ENCODE assay signal across 8 cellular contexts in genomic region chr7:3301472-3301778, GRCh38. TPM values are rescaled to one million over a fixed set of nuclear protein-coding genes. Genes with fewer than 3 reads are reported as not detected.
DNase-seq lines count a peak whose midpoint lies in the region; ATAC-seq and TF ChIP-seq lines count a peak whose summit lies in the region.

No MANE protein-coding gene starts in this region.

- ATAC-seq in GM18858 (IDR thresholded peaks at IDR 0.05; ENCODE audit: unreplicated experiment) (peak; percentile 9), HG02798 (IDR thresholded peaks at IDR 0.05; ENCODE audit: poor library complexity, unreplicated experiment) (peak; percentile 20), omental fat pad (ENCODE audit: low FRiP score) (peak; percentile 22)

- peaks cover 0 to 9% of the 10 kb centered on the region in 2 donors for H3K4me1 ChIP-seq in ascending aorta

- intact Hi-C loops in ascending aorta (cut with DNase I): loop anchor here (2.0 to 5.0 kb wide), 6 partner anchors 69 to 595 kb away; no protein-coding TSS in a partner anchor

- peak overlapping the region; percentile 73 to 78 for H3K4me3 ChIP-seq in ascending aorta

- no peak for TF ChIP-seq CTCF in ascending aorta (IDR thresholded peaks at IDR 0.05)
- no peak for TF ChIP-seq CTCF in omental fat pad (IDR thresholded peaks at IDR 0.05)

- H3K36me3 ChIP-seq in ascending aorta: no peaks in the 10 kb centered on the region

- DNase-seq in ascending aorta (ENCODE audit: low spot score in 2 of 2): no peak
- DNase-seq in omental fat pad (ENCODE audit: low spot score): no peak
- DNase-seq in islet precursor cell: no peak
- DNase-seq in NCI-H748 (lab: John Stamatoyannopoulos, UW; ENCODE audit: unreplicated experiment): no peak
- no peak for DNase-seq in NCI-H146 (lab: John Stamatoyannopoulos, UW)
- no peak for DNase-seq in NCI-H2081 (lab: John Stamatoyannopoulos, UW)

- peak overlapping the region in 1 of 2 donors; percentile 78 for H3K27ac ChIP-seq in ascending aorta

- H3K9me3 ChIP-seq in ascending aorta: no peaks in the 10 kb centered on the region

- no peaks in the 10 kb centered on the region for H3K27me3 ChIP-seq in ascending aorta

RNA-seq across cellular contexts. Expression of gene SDK1, which starts 0.4 kb away (rescaled TPM):
- 13.3 TPM for total RNA-seq in ascending aorta
- total RNA-seq in omental fat pad: 10 to 100 TPM in 1 of 4 donors, 1 to 10 TPM in 3; 2.5 to 14.7 (median 5.4) TPM
